18 cellular contexts compared by ENCODE assay signal in genomic region chr1:237033061-237033460, GRCh38. TPM values are rescaled to one million over a fixed set of nuclear protein-coding genes. Genes with fewer than 3 reads are reported as not detected.
DNase-seq lines count a peak whose midpoint lies in the region; ATAC-seq, FAIRE-seq and TF ChIP-seq lines count a peak whose summit lies in the region.
"Had no signal": no experiment of that assay in that cellular context is flagged by ENCODE, and none has a peak within 500 bp of the region (broad histone marks: within the 10 kb centered on the region; RNA-seq: fewer than 3 reads in every experiment).

No MANE protein-coding gene starts in this region.

- TF ChIP-seq CTCF in heart left ventricle (IDR thresholded peaks at IDR 0.05) (no peak), right atrium auricular region (IDR thresholded peaks at IDR 0.05) (no peak), tibial artery (IDR thresholded peaks at IDR 0.05) (no peak), BE2C (IDR thresholded peaks at IDR 0.05; ENCODE audit: low read depth, low read length) (no peak)

- H3K27ac ChIP-seq in heart left ventricle, result peak overlapping the region in 10 of 12 donors; percentile 11 to 91 (median 71)
- H3K27ac ChIP-seq in right atrium auricular region, result peak overlapping the region; percentile 35 to 68
- peak overlapping the region; percentile 83 to 88 for H3K27ac ChIP-seq in tibial artery
- H3K27ac ChIP-seq: 22Rv1, BLaER1 had no signal

- H3K36me3 ChIP-seq in heart left ventricle (no peaks in the 10 kb centered on the region), right atrium auricular region (no peaks in the 10 kb centered on the region), tibial artery (no peaks in the 10 kb centered on the region), BE2C (no peaks in the 10 kb centered on the region)
- H3K36me3 ChIP-seq: BLaER1, HAP-1 had no signal

- H3K27me3 ChIP-seq in heart left ventricle, result no peaks in the 10 kb centered on the region
- no peaks in the 10 kb centered on the region for H3K27me3 ChIP-seq in right atrium auricular region
- H3K27me3 ChIP-seq in tibial artery, result no peaks in the 10 kb centered on the region
- H3K27me3 ChIP-seq in BE2C, result peaks cover 4% of the 10 kb centered on the region; the same call in 1 of the 2 replicates
- H3K27me3 ChIP-seq: BLaER1 had no signal

- peaks cover 0 to 34% (median 4%) of the 10 kb centered on the region in 12 donors for H3K4me1 ChIP-seq in heart left ventricle
- H3K4me1 ChIP-seq in right atrium auricular region, result peaks cover 0 to 28% of the 10 kb centered on the region in 2 donors
- H3K4me1 ChIP-seq in tibial artery, result peaks cover 0 to 67% (median 24%) of the 10 kb centered on the region in 4 donors
- H3K4me1 ChIP-seq in BE2C, result no peaks in the 10 kb centered on the region
- H3K4me1 ChIP-seq: HAP-1 had no signal

- TF ChIP-seq POLR2A in heart left ventricle (IDR thresholded peaks at IDR 0.05), result no peak

- H3K4me3 ChIP-seq in heart left ventricle (no peak overlapping the region), right atrium auricular region (no peak overlapping the region), tibial artery (no peak overlapping the region), BE2C (ENCODE audit: low read depth, low read length) (no peak overlapping the region)
- H3K4me3 ChIP-seq: BLaER1, HAP-1 had no signal

- peak; percentile 36 for FAIRE-seq in HTR-8/SVneo (lab: Jason Lieb, UNC)

- no peaks in the 10 kb centered on the region for H3K9me3 ChIP-seq in heart left ventricle
- H3K9me3 ChIP-seq in right atrium auricular region, result no peaks in the 10 kb centered on the region
- no peaks in the 10 kb centered on the region for H3K9me3 ChIP-seq in tibial artery
- no peaks in the 10 kb centered on the region for H3K9me3 ChIP-seq in BE2C
- H3K9me3 ChIP-seq: BLaER1, Caco-2, HAP-1 had no signal

- no peak for DNase-seq in heart left ventricle
- no peak for DNase-seq in left cardiac atrium
- no peak for DNase-seq in HTR-8/SVneo (ENCODE audit: insufficient read length, low spot score)
- DNase-seq in right atrium auricular region (ENCODE audit: low spot score), result no peak
- DNase-seq in tibial artery, result no peak
- DNase-seq in NCI-H526 treated with DMSO at 0.1 percent for 48 hours (lab: John Stamatoyannopoulos, UW), result no peak
- DNase-seq in BE2C, result no peak
- DNase-seq in NCI-H446 (lab: John Stamatoyannopoulos, UW), result no peak
- DNase-seq: Caco-2; CD8-positive, alpha-beta memory T cell; DND-41; GF-D8; GOT3; HFFc6 had no signal

- ATAC-seq in heart left ventricle (no peak), left cardiac atrium (no peak)

- intact Hi-C loops in heart left ventricle (cut with DNase I) (no loop called here), left cardiac atrium (cut with DNase I) (no loop called here), tibial artery (cut with DNase I; ENCODE audit: low total_unique reads) (no loop called here)

- 90 to 92% (median 91%) methylated on average over 4 of the region's 4 CpGs for WGBS in heart left ventricle, 4 donors

RNA-seq across cellular contexts. Expression of gene RYR2, which starts 8.9 kb away (rescaled TPM):
- total RNA-seq in heart left ventricle (1,000 to 10,000 TPM in 1 of 9 donors, 100 to 1,000 TPM in 8; 408 to 1,319 (median 822) TPM), left cardiac atrium (100 to 1,000 TPM; 433 to 446 TPM), right atrium auricular region (100 to 1,000 TPM; 392 to 756 TPM)
- polyA plus RNA-seq in heart left ventricle, result 100 to 1,000 TPM in 1 of 2 donors, 10 to 100 TPM in 1; 77.7 to 144 TPM
- 4.3 TPM for polyA plus RNA-seq in BE2C (2012; ENCODE audit: insufficient read depth, insufficient read length, low read depth)

RNA-seq across cellular contexts. Expression of gene MT1HL1, which starts 28.8 kb away (rescaled TPM):
- total RNA-seq in heart left ventricle (not detected), left cardiac atrium (not detected), right atrium auricular region (not detected)
- polyA plus RNA-seq in heart left ventricle, result not detected
- not detected for polyA plus RNA-seq in BE2C (2012; ENCODE audit: insufficient read depth, insufficient read length, low read depth)
- total RNA-seq: A673; Caco-2; CD8-positive, alpha-beta memory T cell; HFFc6 had no signal
- polyA plus RNA-seq: CD8-positive, alpha-beta memory T cell had no signal
